In the genomic region with DNA sequence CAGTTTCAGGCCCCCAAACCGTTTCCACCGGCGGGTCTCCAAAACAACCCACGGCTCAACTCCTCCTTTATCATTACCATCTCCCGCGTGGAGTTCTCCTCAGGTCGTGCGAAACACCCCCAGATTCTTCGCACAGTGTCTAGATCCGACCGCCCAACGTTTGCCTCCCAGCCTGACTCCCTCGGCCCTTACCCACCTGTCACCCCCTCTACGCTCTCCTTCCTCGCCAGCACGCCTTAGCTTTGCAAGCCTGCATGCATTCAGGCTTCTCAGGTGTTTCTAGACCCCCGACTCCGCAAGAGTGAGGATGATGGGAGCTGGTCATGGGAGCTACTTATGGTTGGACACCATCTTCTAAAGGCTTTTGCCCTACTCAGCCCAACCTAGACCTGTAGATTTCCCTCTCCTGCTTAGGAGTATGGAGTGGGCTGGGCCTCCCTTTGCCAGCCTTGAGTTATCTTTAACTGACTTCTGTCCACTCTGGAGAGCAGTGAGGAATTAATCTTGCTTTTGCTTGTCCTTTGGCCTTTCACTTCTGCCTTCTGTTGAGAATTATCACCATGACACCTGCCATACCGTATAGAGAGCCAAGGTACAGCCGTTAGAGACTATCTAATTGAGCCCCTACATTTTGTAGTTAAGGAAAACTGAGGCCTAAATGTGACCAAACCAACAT, we compare ENCODE assay signal across 9 cellular contexts. TPM values are rescaled to one million over a fixed set of nuclear protein-coding genes. Genes with fewer than 3 reads are reported as not detected.
DNase-seq lines count a peak whose midpoint lies in the region; ATAC-seq, FAIRE-seq and TF ChIP-seq lines count a peak whose summit lies in the region.
"Had no signal": no experiment of that assay in that cellular context is flagged by ENCODE, and none has a peak within 500 bp of the region (broad histone marks: within the 10 kb centered on the region; RNA-seq: fewer than 3 reads in every experiment).

No MANE protein-coding gene starts in this region.

- no peak overlapping the region for H3K27ac Mint-ChIP-seq in Caco-2 (ENCODE audit: unreplicated experiment)

- intact Hi-C loops in Caco-2 (cut with micrococcal nuclease; ENCODE audit: unreplicated experiment): no loop called here
- intact Hi-C loops in esophagus squamous epithelium (cut with DNase I): no loop called here
- intact Hi-C loops in pancreas (cut with DNase I): no loop called here

- no peaks in the 10 kb centered on the region for H3K27me3 Mint-ChIP-seq in Caco-2 (ENCODE audit: insufficient read depth, unreplicated experiment)

- no peak for TF ChIP-seq CTCF in Caco-2 (IDR thresholded peaks at IDR 0.05; ENCODE audit: insufficient read depth in 1 of 2, low read depth in 1 of 2, low read length in 1 of 2, severe bottlenecking in 1 of 2, unreplicated experiment in 1 of 2)
- TF ChIP-seq CTCF in OCI-LY1 (IDR thresholded peaks at IDR 0.05; ENCODE audit: low read length): no peak
- no peak for TF ChIP-seq CTCF in esophagus squamous epithelium (IDR thresholded peaks at IDR 0.05)
- no peak for TF ChIP-seq CTCF in pancreas (IDR thresholded peaks at IDR 0.05)

- WGBS in esophagus squamous epithelium, 2 donors: 10 to 13% methylated on average over 18 to 19 of the region's 20 CpGs
- 3 to 4% methylated on average over 20 of the region's 20 CpGs for WGBS in pancreas, 2 donors

- H3K9me2 ChIP-seq in OCI-LY1 (ENCODE audit: low read depth, low read length): no peaks in the 10 kb centered on the region

- ATAC-seq in pancreas (peak in 3 of 4 donors; percentile 1 to 6 (median 6)), HG03432 (IDR thresholded peaks at IDR 0.05; ENCODE audit: unreplicated experiment) (no peak), GM18502 (IDR thresholded peaks at IDR 0.05; ENCODE audit: poor library complexity, unreplicated experiment) (no peak)

- no peaks in the 10 kb centered on the region for H3K27me3 ChIP-seq in Caco-2 (replicated peaks; ENCODE audit: control insufficient read depth, insufficient read depth, low read length)
- no peaks in the 10 kb centered on the region for H3K27me3 ChIP-seq in OCI-LY1 (ENCODE audit: insufficient read depth, low read length)
- H3K27me3 ChIP-seq in esophagus squamous epithelium: no peaks in the 10 kb centered on the region
- no peaks in the 10 kb centered on the region for H3K27me3 ChIP-seq in pancreas

- H3K4me1 ChIP-seq in Caco-2: no peaks in the 10 kb centered on the region
- peaks cover 46% of the 10 kb centered on the region for H3K4me1 ChIP-seq in OCI-LY1 (ENCODE audit: insufficient read depth, low read length, severe bottlenecking)
- H3K4me1 ChIP-seq in esophagus squamous epithelium: peaks cover 21 to 58% (median 23%) of the 10 kb centered on the region in 3 donors
- H3K4me1 ChIP-seq in pancreas: peaks cover 5 to 13% (median 5%) of the 10 kb centered on the region in 3 donors

- H4K20me1 ChIP-seq in OCI-LY1 (ENCODE audit: insufficient read depth, low read length): no peaks in the 10 kb centered on the region

- H3K79me2 ChIP-seq in OCI-LY1 (ENCODE audit: insufficient read depth, low read length): peaks cover 26% of the 10 kb centered on the region

- H3K4me3 Mint-ChIP-seq in Caco-2 (ENCODE audit: unreplicated experiment): no peak overlapping the region

- H3K36me3 ChIP-seq in Caco-2 (ENCODE audit: control insufficient read depth, insufficient read depth, low read length) (no peaks in the 10 kb centered on the region), OCI-LY1 (ENCODE audit: insufficient read depth, low read length) (peaks cover 34% of the 10 kb centered on the region), esophagus squamous epithelium (peaks cover 0 to 20% (median 0%) of the 10 kb centered on the region in 3 donors), pancreas (no peaks in the 10 kb centered on the region)

- H3K9me3 ChIP-seq in Caco-2: no peaks in the 10 kb centered on the region
- H3K9me3 ChIP-seq in OCI-LY1 (ENCODE audit: low read length): no peaks in the 10 kb centered on the region
- H3K9me3 ChIP-seq in esophagus squamous epithelium: no peaks in the 10 kb centered on the region
- H3K9me3 ChIP-seq in pancreas: no peaks in the 10 kb centered on the region

- peak overlapping the region; percentile 91 for H3K9ac ChIP-seq in OCI-LY1 (ENCODE audit: low read length)

- H3K4me2 ChIP-seq in OCI-LY1 (ENCODE audit: low read length): peak overlapping the region; percentile 78

- CTCF ChIA-PET in Caco-2 (lab: Charles Lee): interaction anchor here (1.1 to 1.3 kb wide), 2 partner anchors 12 to 146 kb away, joined by 3 to 14 read pairs; no protein-coding TSS in a partner anchor

- peaks cover 5% of the 10 kb centered on the region for H3K36me3 Mint-ChIP-seq in Caco-2 (ENCODE audit: insufficient read depth, unreplicated experiment)

- no peak for FAIRE-seq in pancreas (lab: Jason Lieb, UNC)

- peak overlapping the region; percentile 95 for H3K4me3 ChIP-seq in Caco-2 (ENCODE audit: low read depth, low read length)
- peak overlapping the region; percentile 86 for H3K4me3 ChIP-seq in OCI-LY1 (ENCODE audit: low read depth, low read length, poor library complexity, severe bottlenecking)
- peak overlapping the region; percentile 86 to 97 (median 92) for H3K4me3 ChIP-seq in esophagus squamous epithelium
- peak overlapping the region; percentile 49 to 97 (median 91) for H3K4me3 ChIP-seq in pancreas

- H3K4me1 Mint-ChIP-seq in Caco-2 (ENCODE audit: low read depth, unreplicated experiment): no peaks in the 10 kb centered on the region

- H3K9me3 Mint-ChIP-seq in Caco-2 (ENCODE audit: unreplicated experiment): no peaks in the 10 kb centered on the region

- H3K27ac ChIP-seq in OCI-LY1 (ENCODE audit: low read depth, low read length, poor library complexity, severe bottlenecking) (peak overlapping the region; percentile 57), esophagus squamous epithelium (peak overlapping the region; percentile 90 to 95 (median 92)), pancreas (peak overlapping the region in 3 of 4 donors; percentile 82 to 90 (median 88))

- no peak overlapping the region for H2AFZ ChIP-seq in OCI-LY1 (ENCODE audit: low read length)

- no peak for TF ChIP-seq POLR2A in esophagus squamous epithelium (IDR thresholded peaks at IDR 0.05)

- no peak for DNase-seq in Caco-2
- no peak for DNase-seq in esophagus squamous epithelium (lab: John Stamatoyannopoulos, UW)
- DNase-seq in pancreas: no peak
- no peak for DNase-seq in NCI-H1048 (lab: John Stamatoyannopoulos, UW)
- DNase-seq in NCI-H1105 (lab: John Stamatoyannopoulos, UW): no peak
- DNase-seq: NCI-H2029 treated with DMSO at 0.1 percent for 48 hours had no signal

- POLR2A ChIA-PET in Caco-2 (lab: Charles Lee): interaction anchor here (1.0 kb wide), 1 partner anchor 23 kb away, joined by 3 read pairs; the partner anchor contains the start of gene SESN2

- no TSS peak for BruUV-seq in Caco-2 (replicated peaks; lab: Mats Ljungman, UMichigan)

- H3F3A ChIP-seq in OCI-LY1 (ENCODE audit: insufficient read depth, low read length): 0 out of 2 replicates have a peak, but pooled peaks cover 4% of the 10 kb centered on the region

RNA-seq across cellular contexts. Expression of gene ATP5IF1, which starts 0.9 kb away (rescaled TPM):
- total RNA-seq in Caco-2 (2022) (126 and 130 TPM in 2 replicates), esophagus squamous epithelium (100 to 1,000 TPM; 142 to 284 (median 180) TPM), pancreas (10 to 100 TPM; 37.9 to 64.0 (median 53.9) TPM)
- polyA plus RNA-seq in pancreas: 100 to 1,000 TPM; 204 to 239 TPM

RNA-seq across cellular contexts. Expression of gene DNAJC8, which starts 4.0 kb away (rescaled TPM):
- total RNA-seq in Caco-2 (2022) (67.3 and 69.4 TPM in 2 replicates), esophagus squamous epithelium (10 to 100 TPM; 27.4 to 55.1 (median 48.9) TPM), pancreas (10 to 100 TPM; 12.1 to 30.8 (median 16.6) TPM)
- 10 to 100 TPM; 23.5 to 45.1 TPM for polyA plus RNA-seq in pancreas

RNA-seq across cellular contexts. Expression of gene SESN2, which starts 22.5 kb away (rescaled TPM):
- total RNA-seq in Caco-2 (2022): 33.2 and 34.5 TPM in 2 replicates
- total RNA-seq in esophagus squamous epithelium: 10 to 100 TPM in 2 of 4 donors, 1 to 10 TPM in 2; 7.8 to 20.6 (median 9.3) TPM
- total RNA-seq in pancreas: 10 to 100 TPM in 1 of 6 donors, 1 to 10 TPM in 5; 4.0 to 38.3 (median 7.3) TPM
- 1 to 10 TPM; 5.7 to 9.7 TPM for polyA plus RNA-seq in pancreas

Comparison
In these comparisons a context has a peak if more than half of its experiments do, and no peak if none do; other contexts are left out.
1. ATAC-seq: peak in pancreas (3 of 4); none in HG03432 (single experiment) and GM18502 (single experiment).
2. Peak in every context shown above with its lines, with median percentiles within 50 percentile points of each other: H3K4me3 ChIP-seq and H3K27ac ChIP-seq.